Comparison of ENCODE assay signal across 18 cellular contexts in genomic region chr4:84846985-84847384, GRCh38.
DNase-seq lines count a peak whose midpoint lies in the region; ATAC-seq and TF ChIP-seq lines count a peak whose summit lies in the region.
"Had no signal": no experiment of that assay in that cellular context is flagged by ENCODE, and none has a peak within 500 bp of the region (broad histone marks: within the 10 kb centered on the region; RNA-seq: fewer than 3 reads in every experiment).

No MANE protein-coding gene starts in this region.

- no peak overlapping the region for H3K4me2 ChIP-seq in mammary epithelial cell (ENCODE audit: insufficient read depth, low read depth, low read length)
- H3K4me2 ChIP-seq: BLaER1 had no signal

- ATAC-seq in psoas muscle, result no peak
- ATAC-seq: PC-3 had no signal

- H3K79me2 ChIP-seq in mammary epithelial cell (ENCODE audit: insufficient read depth, low read length), result peaks cover 2% of the 10 kb centered on the region

- no TSS peak for BruUV-seq in MCF 10A (replicated peaks; lab: Mats Ljungman, UMichigan)
- BruUV-seq in mammary epithelial cell (replicated peaks; lab: Mats Ljungman, UMichigan), result no TSS peak

- H3K4me3 ChIP-seq in mammary epithelial cell (replicated peaks in 1 of 3; ENCODE audit: insufficient read depth in 1 of 3, low read depth in 2 of 3, low read length in 3 of 3), result no peak overlapping the region
- H3K4me3 ChIP-seq in dorsolateral prefrontal cortex, result no peak overlapping the region
- H3K4me3 ChIP-seq in lower leg skin (ENCODE audit: low read depth, poor library complexity, severe bottlenecking), result no peak overlapping the region
- no peak overlapping the region for H3K4me3 ChIP-seq in psoas muscle
- H3K4me3 ChIP-seq: BLaER1 had no signal

- H3K27ac Mint-ChIP-seq in MCF 10A (ENCODE audit: low read depth, unreplicated experiment), result peak overlapping the region; percentile 63
- H3K27ac Mint-ChIP-seq in neural crest cell (ENCODE audit: unreplicated experiment), result peak overlapping the region; percentile 59

- no peak overlapping the region for H3K9ac ChIP-seq in mammary epithelial cell (ENCODE audit: insufficient read depth, low read length)
- H3K9ac ChIP-seq: BLaER1 had no signal

- H3K9me3 ChIP-seq in mammary epithelial cell (replicated peaks; ENCODE audit: insufficient read depth, low read length) (no peaks in the 10 kb centered on the region), psoas muscle (no peaks in the 10 kb centered on the region)
- H3K9me3 ChIP-seq: BLaER1 had no signal

- no peaks in the 10 kb centered on the region for H3K27me3 Mint-ChIP-seq in MCF 10A (ENCODE audit: insufficient read depth, unreplicated experiment)
- H3K27me3 Mint-ChIP-seq in neural crest cell (ENCODE audit: low read depth), result no peaks in the 10 kb centered on the region

- in situ Hi-C loops in mammary epithelial cell (cut with MboI; ENCODE audit: low sequenced_read_pairs in 2 of 2), result no loop called here

- H3K27me3 ChIP-seq in mammary epithelial cell (ENCODE audit: insufficient read depth, low read length), result no peaks in the 10 kb centered on the region
- no peaks in the 10 kb centered on the region for H3K27me3 ChIP-seq in dorsolateral prefrontal cortex
- no peaks in the 10 kb centered on the region for H3K27me3 ChIP-seq in psoas muscle (ENCODE audit: insufficient read depth in 3 of 3, low read length in 2 of 3)
- H3K27me3 ChIP-seq: BLaER1 had no signal

- H3K4me3 Mint-ChIP-seq in MCF 10A (ENCODE audit: unreplicated experiment), result no peak overlapping the region
- H3K4me3 Mint-ChIP-seq in neural crest cell, result no peak overlapping the region

- intact Hi-C loops in MCF 10A (cut with micrococcal nuclease) (no loop called here), mammary epithelial cell (cut with micrococcal nuclease) (no loop called here), dorsolateral prefrontal cortex (cut with DNase I) (no loop called here), lower leg skin (cut with DNase I; ENCODE audit: low total_unique reads) (no loop called here), psoas muscle (cut with DNase I) (loop anchor here (5.0 to 10.0 kb wide), 2 partner anchors 118 to 120 kb away; partner anchors contain the start of gene WDFY3 (in 2 of the 2))

- H3K9me3 Mint-ChIP-seq in MCF 10A (ENCODE audit: unreplicated experiment) (no peaks in the 10 kb centered on the region), neural crest cell (peaks cover 4% of the 10 kb centered on the region)

- no peaks in the 10 kb centered on the region for H4K20me1 ChIP-seq in mammary epithelial cell (ENCODE audit: insufficient read depth, low read length)
- H4K20me1 ChIP-seq: BLaER1 had no signal

- H3K27ac ChIP-seq in mammary epithelial cell (ENCODE audit: insufficient read depth, low read depth, low read length) (no peak overlapping the region), dorsolateral prefrontal cortex (peak overlapping the region in 49 of 59 donors; percentile 1 to 88 (median 59)), psoas muscle (no peak overlapping the region)
- H3K27ac ChIP-seq: BLaER1 had no signal

- WGBS in mammary epithelial cell (ENCODE audit: low coverage, missing lambda C conversion rate), result 100% methylated on average over 1 of the region's 1 CpG
- WGBS in lower leg skin, 2 donors, result 96 to 100% methylated on average over 1 of the region's 1 CpG
- WGBS in psoas muscle, 3 donors, result 95 to 100% (median 98%) methylated on average over 1 of the region's 1 CpG

- H3K36me3 Mint-ChIP-seq in MCF 10A (ENCODE audit: insufficient read depth, unreplicated experiment) (peaks cover 24% of the 10 kb centered on the region), neural crest cell (ENCODE audit: low read depth) (peaks cover 34% of the 10 kb centered on the region)

- DNase-seq in MCF 10A (ENCODE audit: unreplicated experiment), result no peak
- no peak for DNase-seq in mammary epithelial cell
- no peak for DNase-seq in dorsolateral prefrontal cortex
- no peak for DNase-seq in neural crest cell (ENCODE audit: low read depth, low spot score)
- no peak for DNase-seq in OCI-M1 (lab: John Stamatoyannopoulos, UW)
- DNase-seq in lower leg skin (ENCODE audit: low spot score in 2 of 2), result no peak
- DNase-seq in stimulated activated CD4-positive, alpha-beta T cell treated with anti-CD3 and anti-CD28 coated beads, Interleukin-2, amount 100 ng/mL, for 48 hours, result no peak
- no peak for DNase-seq in psoas muscle
- DNase-seq: 8988T, GF-D8, Kasumi-1, NCI-H1105, NCI-H187 treated with DMSO at 0.1 percent for 48 hours, NCI-H2171 treated with DMSO at 0.1 percent for 48 hours, NCI-H748 treated with DMSO at 0.1 percent for 48 hours, PC-3, SW 1271 had no signal

- H3K4me1 Mint-ChIP-seq in MCF 10A (ENCODE audit: insufficient read depth, unreplicated experiment) (peaks cover 12% of the 10 kb centered on the region), neural crest cell (peaks cover 2% of the 10 kb centered on the region)

- TF ChIP-seq POLR2A in lower leg skin (IDR thresholded peaks at IDR 0.05), result no peak

- TF ChIP-seq CTCF in MCF 10A (IDR thresholded peaks at IDR 0.05; ENCODE audit: unreplicated experiment), result no peak
- no peak for TF ChIP-seq CTCF in mammary epithelial cell (conservative IDR thresholded peaks at IDR 0.05 in 1 of 2, IDR thresholded peaks at IDR 0.05 in 1 of 2; ENCODE audit: extremely low read depth in 1 of 2, insufficient read depth in 1 of 2, low read depth in 1 of 2, low read length in 2 of 2)
- no peak for TF ChIP-seq CTCF in dorsolateral prefrontal cortex (IDR thresholded peaks at IDR 0.05 in 54 of 56, conservative IDR thresholded peaks at IDR 0.05 in 2 of 56; ENCODE audit: low read depth in 1 of 56, partially characterized antibody in 56 of 56)
- no peak for TF ChIP-seq CTCF in neural crest cell (conservative IDR thresholded peaks at IDR 0.05)
- no peak for TF ChIP-seq CTCF in lower leg skin (IDR thresholded peaks at IDR 0.05)
- no peak for TF ChIP-seq CTCF in psoas muscle (IDR thresholded peaks at IDR 0.05)

- H2AFZ ChIP-seq in mammary epithelial cell (ENCODE audit: low read depth, low read length), result no peak overlapping the region

- dilution Hi-C loops in mammary epithelial cell (cut with HindIII; ENCODE audit: low sequenced_read_pairs), result no loop called here

- CTCF ChIA-PET in MCF 10A (lab: Yijun Ruan, JAX) (no interaction called here), mammary epithelial cell (lab: Charles Lee; ENCODE audit: low non-redundant PET) (no interaction called here)

- peaks cover 12% of the 10 kb centered on the region for H3K36me3 ChIP-seq in mammary epithelial cell (ENCODE audit: insufficient read depth, low read length)
- peaks cover 2 to 13% of the 10 kb centered on the region in 2 donors for H3K36me3 ChIP-seq in psoas muscle (ENCODE audit: insufficient read depth in 1 of 2, low read depth in 1 of 2)

- H3K4me1 ChIP-seq in mammary epithelial cell (ENCODE audit: insufficient read depth, low read length) (peaks cover 2% of the 10 kb centered on the region), psoas muscle (peaks cover 6% of the 10 kb centered on the region)
- H3K4me1 ChIP-seq: BLaER1 had no signal

- POLR2A ChIA-PET in MCF 10A (lab: Yijun Ruan, JAX), result interaction anchor here (0.6 kb wide), 1 partner anchor 11 kb away, joined by 3 read pairs; no protein-coding TSS in a partner anchor

Comparison
In these comparisons a context has a peak if more than half of its experiments do, and no peak if none do; other contexts are left out.
1. H3K27ac ChIP-seq: peak in dorsolateral prefrontal cortex (49 of 59); none in mammary epithelial cell (single experiment) and psoas muscle (single experiment).
2. intact Hi-C loops: an anchor here in psoas muscle (5.0 to 10.0 kb wide); none called in MCF 10A, mammary epithelial cell, dorsolateral prefrontal cortex and lower leg skin.